In the genomic region with DNA sequence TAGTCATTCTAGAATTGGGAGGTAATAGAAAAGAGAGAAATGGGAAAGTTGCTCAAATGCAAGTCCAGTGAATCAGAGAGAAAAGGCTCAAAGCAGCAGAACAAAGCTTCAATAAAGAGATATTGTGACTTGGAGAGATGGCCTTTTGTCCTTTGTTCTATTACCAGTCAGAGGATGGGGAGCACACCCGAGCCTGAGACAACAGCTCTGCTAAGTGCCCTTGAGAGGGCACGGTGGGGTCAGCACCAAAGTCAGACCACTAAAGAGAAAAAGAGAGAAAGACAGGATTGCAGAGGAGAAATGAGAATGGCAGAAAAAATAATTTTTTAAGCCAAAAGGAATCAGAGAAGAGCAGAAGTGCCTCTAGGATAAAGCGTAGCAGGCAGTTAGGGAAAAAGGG, we compare ENCODE assay signal across 6 cellular contexts.
DNase-seq lines count a peak whose midpoint lies in the region; TF ChIP-seq lines count a peak whose summit lies in the region.
"Not testable (repeated sequence)": the region's sequence is repeated elsewhere in the genome, so short reads cannot be mapped to it uniquely, and the experiment has no call there.

No MANE protein-coding gene starts in this region.

- H3K27ac ChIP-seq in cingulate gyrus (ENCODE audit: low read depth, low read length) (peak overlapping the region; percentile 87), layer of hippocampus (ENCODE audit: low read depth, low read length) (peak overlapping the region; percentile 89), temporal lobe (ENCODE audit: low read depth, low read length) (peak overlapping the region; percentile 94)

- not testable (repeated sequence) for H3K36me3 Mint-ChIP-seq in neural crest cell (ENCODE audit: low read depth)

- peaks cover 11% of the 10 kb centered on the region for H3K4me1 Mint-ChIP-seq in neural crest cell

- not testable (repeated sequence) for H3K27me3 ChIP-seq in layer of hippocampus (ENCODE audit: control insufficient read depth, insufficient read depth, low read length)

- H3K9me3 Mint-ChIP-seq in neural crest cell, result not testable (repeated sequence)

- intact Hi-C loops in head of caudate nucleus (cut with DNase I), result not testable (repeated sequence)

- H3K27me3 Mint-ChIP-seq in neural crest cell (ENCODE audit: low read depth), result not testable (repeated sequence)

- peak in 38 of 42 donors; percentile 15 to 66 (median 44) for DNase-seq in head of caudate nucleus
- DNase-seq in neural crest cell (ENCODE audit: low read depth, low spot score), result not testable (repeated sequence)
- DNase-seq in putamen (ENCODE audit: low spot score), result peak; percentile 57

- not testable (repeated sequence) for TF ChIP-seq CTCF in neural crest cell (conservative IDR thresholded peaks at IDR 0.05)

- peak overlapping the region; percentile 89 for H3K27ac Mint-ChIP-seq in neural crest cell (ENCODE audit: unreplicated experiment)

- not testable (repeated sequence) for H3K4me3 Mint-ChIP-seq in neural crest cell
